In the genomic region with DNA sequence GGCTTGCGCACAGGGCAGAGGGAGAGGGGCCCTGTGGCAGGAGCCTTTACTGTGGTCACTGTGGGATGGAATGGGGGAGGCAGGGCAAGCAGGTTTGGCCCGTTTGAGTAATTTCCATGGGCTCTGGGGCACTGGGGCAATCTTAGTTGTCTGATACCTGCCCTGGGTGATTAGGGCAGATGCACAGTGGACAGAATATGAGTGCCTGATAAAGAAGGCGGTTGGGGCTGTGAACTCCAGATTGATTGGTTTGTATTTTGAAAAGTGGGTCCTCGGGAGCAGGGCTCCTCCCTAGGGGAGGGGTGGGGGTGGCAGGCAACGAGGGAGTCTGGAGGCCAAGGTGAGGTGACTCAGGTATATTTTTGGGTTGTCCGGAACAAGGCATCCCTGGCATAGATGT, we compare ENCODE assay signal across 17 cellular contexts.
DNase-seq lines count a peak whose midpoint lies in the region; ATAC-seq, FAIRE-seq and TF ChIP-seq lines count a peak whose summit lies in the region.
"Had no signal": no experiment of that assay in that cellular context is flagged by ENCODE, and none has a peak within 500 bp of the region (broad histone marks: within the 10 kb centered on the region; RNA-seq: fewer than 3 reads in every experiment).

No MANE protein-coding gene starts in this region.

- no peaks in the 10 kb centered on the region for H3K36me3 Mint-ChIP-seq in H9 (ENCODE audit: insufficient read depth in 1 of 3, low read depth in 3 of 3)
- no peaks in the 10 kb centered on the region for H3K36me3 Mint-ChIP-seq in activated T-cell treated with anti-CD3 and anti-CD28 coated beads, Interleukin-2, amount 50 U/mL, for 72 hours (ENCODE audit: insufficient read depth in 2 of 2)
- H3K36me3 Mint-ChIP-seq: CD14-positive monocyte; CD4-positive, alpha-beta memory T cell had no signal

- no peaks in the 10 kb centered on the region for H3K23me2 ChIP-seq in H9 (ENCODE audit: insufficient read length, low read depth, low read length, poor library complexity, severe bottlenecking)

- H3K9me3 ChIP-seq in H9 (ENCODE audit: control insufficient read depth, low read depth, low read length) (no peaks in the 10 kb centered on the region), MM.1S (replicated peaks; ENCODE audit: insufficient read depth, low read length) (no peaks in the 10 kb centered on the region), neuronal stem cell (replicated peaks in 1 of 2; ENCODE audit: control insufficient read depth in 2 of 2, insufficient read depth in 1 of 2, low read depth in 1 of 2, low read length in 2 of 2) (no peaks in the 10 kb centered on the region), small intestine (ENCODE audit: control insufficient read depth, low read depth) (no peaks in the 10 kb centered on the region)

- H3K4ac ChIP-seq in H9 (ENCODE audit: low read depth, low read length), result no peak overlapping the region
- H3K4ac ChIP-seq in neuronal stem cell (ENCODE audit: low read length), result no peak overlapping the region

- H3K4me1 ChIP-seq in H9 (ENCODE audit: insufficient read depth, low read length), result no peaks in the 10 kb centered on the region
- peaks cover 20% of the 10 kb centered on the region for H3K4me1 ChIP-seq in MM.1S (ENCODE audit: low read length)
- no peaks in the 10 kb centered on the region for H3K4me1 ChIP-seq in neuronal stem cell (ENCODE audit: control insufficient read depth in 2 of 2, insufficient read depth in 1 of 2, low read depth in 1 of 2, low read length in 2 of 2)
- H3K4me1 ChIP-seq in small intestine (ENCODE audit: control insufficient read depth in 2 of 2, insufficient read depth in 1 of 2, low read depth in 1 of 2, low read length in 1 of 2), result no peaks in the 10 kb centered on the region
- H3K4me1 ChIP-seq: BLaER1 had no signal

- H3K27me3 Mint-ChIP-seq in H9 (ENCODE audit: low read depth), result peaks cover 31% of the 10 kb centered on the region
- peaks cover 7% of the 10 kb centered on the region for H3K27me3 Mint-ChIP-seq in activated T-cell treated with anti-CD3 and anti-CD28 coated beads, Interleukin-2, amount 50 U/mL, for 72 hours (ENCODE audit: low read depth)

- H4K20me1 ChIP-seq in H9 (ENCODE audit: control insufficient read depth, insufficient read depth, insufficient read length) (no peaks in the 10 kb centered on the region), MM.1S (ENCODE audit: insufficient read depth, low read length) (no peaks in the 10 kb centered on the region)
- H4K20me1 ChIP-seq: BLaER1 had no signal

- H3K18ac ChIP-seq in H9 (ENCODE audit: insufficient read length, low read depth, low read length) (no peak overlapping the region), neuronal stem cell (ENCODE audit: low read length) (no peak overlapping the region)

- no peak overlapping the region for H3K4me3 Mint-ChIP-seq in H9
- H3K4me3 Mint-ChIP-seq in activated T-cell treated with anti-CD3 and anti-CD28 coated beads, Interleukin-2, amount 50 U/mL, for 72 hours, result no peak overlapping the region
- H3K4me3 Mint-ChIP-seq: CD14-positive monocyte; CD4-positive, alpha-beta memory T cell had no signal

- H3K27ac ChIP-seq in H9 (ENCODE audit: insufficient read length, low read depth, low read length) (no peak overlapping the region), MM.1S (ENCODE audit: low read length) (no peak overlapping the region), coronary artery (no peak overlapping the region), neuronal stem cell (replicated peaks; ENCODE audit: low read length) (no peak overlapping the region), small intestine (ENCODE audit: low read depth in 1 of 2, low read length in 1 of 2) (no peak overlapping the region)
- H3K27ac ChIP-seq: BLaER1 had no signal

- H3K4me3 ChIP-seq in MM.1S (ENCODE audit: low read length) (no peak overlapping the region), coronary artery (no peak overlapping the region), neuronal stem cell (ENCODE audit: low read length in 2 of 2) (no peak overlapping the region), small intestine (ENCODE audit: low read depth in 1 of 2, low read length in 2 of 2) (no peak overlapping the region)
- H3K4me3 ChIP-seq: BLaER1 had no signal

- WGBS in H9 (ENCODE audit: extremely low coverage, insufficient read length, low lambda C conversion rate), result no CpG with 5 or more reads among the region's 6 CpGs
- WGBS in neuronal stem cell (ENCODE audit: extremely low coverage in 2 of 2, insufficient read length in 2 of 2, insufficient replicate concordance in 1 of 2), 2 donors, result no CpG with 5 or more reads among the region's 6 CpGs
- WGBS in small intestine, 3 donors, result 26 to 53% (median 33%) methylated on average over 6 of the region's 6 CpGs

- no peak overlapping the region for H3K9ac ChIP-seq in H9 (ENCODE audit: extremely low read depth, insufficient read length, low read length)
- H3K9ac ChIP-seq in MM.1S (ENCODE audit: low read length), result no peak overlapping the region
- no peak overlapping the region for H3K9ac ChIP-seq in neuronal stem cell (ENCODE audit: low read depth, low read length, poor library complexity)
- H3K9ac ChIP-seq: BLaER1 had no signal

- H2BK20ac ChIP-seq in H9 (ENCODE audit: low read depth, low read length, poor library complexity, severe bottlenecking), result no peak overlapping the region

- H2AK5ac ChIP-seq in H9 (ENCODE audit: insufficient read length, low read length) (no peak overlapping the region), neuronal stem cell (ENCODE audit: low read depth, low read length) (no peak overlapping the region)

- H3K14ac ChIP-seq in H9 (ENCODE audit: insufficient read depth, low read length) (no peak overlapping the region), neuronal stem cell (ENCODE audit: low read length) (peak overlapping the region; percentile 42)

- peaks cover 10% of the 10 kb centered on the region for H3F3A ChIP-seq in MM.1S (ENCODE audit: insufficient read depth, low read length)

- DNase-seq in H9 (peak; percentile 8), MM.1S (no peak), coronary artery (ENCODE audit: low spot score) (peak; percentile 64), neuronal stem cell (ENCODE audit: low spot score) (no peak), NCI-H2196 (lab: John Stamatoyannopoulos, UW; ENCODE audit: unreplicated experiment) (no peak), small intestine (no peak)
- DNase-seq in activated T-cell treated with anti-CD3 and anti-CD28 coated beads, Interleukin-2, amount 50 U/mL, for 72 hours, result no peak
- DNase-seq: 8988T; CD4-positive, alpha-beta memory T cell; DMS153; DMS79; GDM1; GOT3; H7 had no signal

- no peak overlapping the region for H2BK120ac ChIP-seq in H9 (ENCODE audit: low read depth, low read length, poor library complexity, severe bottlenecking)
- H2BK120ac ChIP-seq in neuronal stem cell (ENCODE audit: low read depth, low read length), result no peak overlapping the region

- H3K27me3 ChIP-seq in H9 (ENCODE audit: insufficient read depth, low read length) (no peaks in the 10 kb centered on the region), MM.1S (replicated peaks; ENCODE audit: insufficient read depth, low read length) (no peaks in the 10 kb centered on the region), neuronal stem cell (ENCODE audit: control insufficient read depth in 3 of 3, insufficient read depth in 3 of 3, low read depth in 1 of 3, low read length in 3 of 3) (no peaks in the 10 kb centered on the region), small intestine (ENCODE audit: control insufficient read depth in 2 of 2, insufficient read depth in 2 of 2, low read length in 2 of 2) (no peaks in the 10 kb centered on the region)
- H3K27me3 ChIP-seq: BLaER1 had no signal

- H3K4me2 ChIP-seq in H9 (ENCODE audit: insufficient read depth, insufficient read length, low read length), result no peak overlapping the region
- H3K4me2 ChIP-seq in MM.1S (ENCODE audit: low read depth, low read length), result 0 out of 2 replicates have a peak overlapping the region, but pooled peaks have one; percentile 19
- H3K4me2 ChIP-seq in neuronal stem cell (ENCODE audit: insufficient read depth, low read length, poor library complexity, severe bottlenecking), result no peak overlapping the region
- H3K4me2 ChIP-seq: BLaER1 had no signal

- no peak overlapping the region for H4K5ac ChIP-seq in H9 (ENCODE audit: insufficient read length, low read depth, low read length)

- H3K56ac ChIP-seq in H9 (ENCODE audit: insufficient read length, low read depth, low read length), result no peak overlapping the region

- H3K79me1 ChIP-seq in H9 (ENCODE audit: insufficient read depth, low read depth, low read length, poor library complexity, severe bottlenecking) (no peaks in the 10 kb centered on the region), neuronal stem cell (ENCODE audit: low read depth, low read length) (no peaks in the 10 kb centered on the region)

- H3K4me1 Mint-ChIP-seq in H9, result 0 out of 4 replicates have a peak, but pooled peaks cover 0 to 3% of the 10 kb centered on the region in 2 experiments
- H3K4me1 Mint-ChIP-seq in activated T-cell treated with anti-CD3 and anti-CD28 coated beads, Interleukin-2, amount 50 U/mL, for 72 hours (ENCODE audit: low read depth), result no peaks in the 10 kb centered on the region
- H3K4me1 Mint-ChIP-seq: CD14-positive monocyte; CD4-positive, alpha-beta memory T cell had no signal

- no peak overlapping the region for H4K8ac ChIP-seq in H9 (replicated peaks; ENCODE audit: insufficient read length, low read depth, low read length)
- no peak overlapping the region for H4K8ac ChIP-seq in neuronal stem cell (ENCODE audit: low read depth, low read length)

- H3K79me2 ChIP-seq in H9 (ENCODE audit: insufficient read depth, low read length) (no peaks in the 10 kb centered on the region), MM.1S (ENCODE audit: low read length) (no peaks in the 10 kb centered on the region)

- no peak overlapping the region for H2AFZ ChIP-seq in H9 (ENCODE audit: low read length)
- H2AFZ ChIP-seq in MM.1S (ENCODE audit: low read length), result no peak overlapping the region
- H2AFZ ChIP-seq in neuronal stem cell (ENCODE audit: low read length), result no peak overlapping the region

- H3K9me3 Mint-ChIP-seq in H9, result peaks cover 2 to 3% of the 10 kb centered on the region in 2 experiments; a peak in 2 of 5 replicates
- H3K9me3 Mint-ChIP-seq in activated T-cell treated with anti-CD3 and anti-CD28 coated beads, Interleukin-2, amount 50 U/mL, for 72 hours, result peaks cover 2 to 6% of the 10 kb centered on the region in 2 donors

- H3T11ph ChIP-seq in H9 (ENCODE audit: low read length), result no peak overlapping the region

- H3K27ac Mint-ChIP-seq in H9, result no peak overlapping the region; a peak in 1 of 7 replicates
- H3K27ac Mint-ChIP-seq in activated T-cell treated with anti-CD3 and anti-CD28 coated beads, Interleukin-2, amount 50 U/mL, for 72 hours, result no peak overlapping the region
- H3K27ac Mint-ChIP-seq: CD14-positive monocyte; CD4-positive, alpha-beta memory T cell had no signal

- no peak for ATAC-seq in HG03025 (IDR thresholded peaks at IDR 0.05; ENCODE audit: low FRiP score, unreplicated experiment)
- ATAC-seq in activated T-cell treated with anti-CD3 and anti-CD28 coated beads, Interleukin-2, amount 50 U/mL, for 72 hours (replicated peaks in 1 of 2), result no peak

- TF ChIP-seq CTCF in H9 (conservative IDR thresholded peaks at IDR 0.05) (no peak), MM.1S (IDR thresholded peaks at IDR 0.05; ENCODE audit: low read length) (no peak), coronary artery (IDR thresholded peaks at IDR 0.05) (no peak)

- H3K9me2 ChIP-seq in MM.1S (replicated peaks; ENCODE audit: insufficient read depth, low read length), result no peaks in the 10 kb centered on the region

- no peak for FAIRE-seq in small intestine (lab: Jason Lieb, UNC)

- H2BK15ac ChIP-seq in H9 (ENCODE audit: low read depth, low read length) (no peak overlapping the region), neuronal stem cell (ENCODE audit: low read length) (no peak overlapping the region)

- H3K36me3 ChIP-seq in MM.1S (replicated peaks; ENCODE audit: insufficient read depth, low read length), result no peaks in the 10 kb centered on the region
- no peaks in the 10 kb centered on the region for H3K36me3 ChIP-seq in neuronal stem cell (replicated peaks in 1 of 2; ENCODE audit: control insufficient read depth in 2 of 2, insufficient read depth in 2 of 2, low read length in 2 of 2)
- H3K36me3 ChIP-seq in small intestine (ENCODE audit: control insufficient read depth in 2 of 2, insufficient read depth in 2 of 2, low read length in 2 of 2), result no peaks in the 10 kb centered on the region
- H3K36me3 ChIP-seq: BLaER1 had no signal

- H3K23ac ChIP-seq in H9 (ENCODE audit: insufficient read length, low read depth, low read length) (no peak overlapping the region), neuronal stem cell (ENCODE audit: low read depth, low read length, poor library complexity) (no peak overlapping the region)

- no peak overlapping the region for H4K91ac ChIP-seq in H9 (ENCODE audit: insufficient read length, low read depth, low read length)
- H4K91ac ChIP-seq in neuronal stem cell (ENCODE audit: low read depth, low read length, poor library complexity), result no peak overlapping the region

- H2BK5ac ChIP-seq in H9 (ENCODE audit: insufficient read length, low read length) (no peak overlapping the region), neuronal stem cell (ENCODE audit: low read length) (no peak overlapping the region)

- H2BK12ac ChIP-seq in H9 (ENCODE audit: insufficient read length, low read depth, low read length), result no peak overlapping the region
- no peak overlapping the region for H2BK12ac ChIP-seq in neuronal stem cell (ENCODE audit: low read length)

Comparison
In these comparisons a context has a peak if more than half of its experiments do, and no peak if none do; other contexts are left out.
1. DNase-seq: peak in H9 (single experiment) and coronary artery (single experiment); none in MM.1S (single experiment), neuronal stem cell (single experiment), NCI-H2196 (single experiment), small intestine (single experiment) and activated T-cell treated with anti-CD3 and anti-CD28 coated beads, Interleukin-2, amount 50 U/mL, for 72 hours (0 of 2).